In the genomic region with DNA sequence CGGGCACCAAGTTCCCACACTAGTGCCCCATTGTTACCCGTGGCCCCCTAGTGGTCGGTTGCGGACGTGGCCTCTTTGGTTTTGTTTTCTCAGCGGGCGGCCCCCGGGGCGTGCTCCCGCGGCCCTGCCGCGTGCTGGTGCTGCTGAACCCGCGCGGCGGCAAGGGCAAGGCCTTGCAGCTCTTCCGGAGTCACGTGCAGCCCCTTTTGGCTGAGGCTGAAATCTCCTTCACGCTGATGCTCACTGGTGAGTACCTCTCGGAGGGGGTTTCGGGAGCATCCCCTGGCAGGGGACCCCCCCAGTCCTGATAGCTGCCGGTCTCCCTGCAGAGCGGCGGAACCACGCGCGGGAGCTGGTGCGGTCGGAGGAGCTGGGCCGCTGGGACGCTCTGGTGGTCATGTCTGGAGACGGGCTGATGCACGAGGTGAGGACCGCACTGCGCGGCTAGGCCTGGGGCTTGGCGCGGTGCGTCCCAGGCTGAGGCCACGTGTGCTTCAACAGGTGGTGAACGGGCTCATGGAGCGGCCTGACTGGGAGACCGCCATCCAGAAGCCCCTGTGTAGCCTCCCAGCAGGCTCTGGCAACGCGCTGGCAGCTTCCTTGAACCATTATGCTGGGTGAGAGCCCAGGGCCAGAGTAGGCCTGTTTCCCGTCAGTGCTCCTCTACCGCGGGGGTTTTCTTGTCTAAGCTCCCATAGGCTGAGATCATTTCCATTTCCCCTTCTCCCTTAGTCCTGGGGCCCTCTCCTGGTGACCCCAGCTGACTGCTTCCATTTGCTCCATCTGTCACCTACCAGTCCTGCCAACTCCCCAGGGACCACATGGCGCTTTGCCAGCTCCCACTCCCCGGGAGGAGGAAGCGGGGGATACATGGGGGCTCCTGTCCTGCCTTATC, we compare ENCODE assay signal across 1 cellular context.
A peak's percentile ranks its signal among the peaks of the same experiment; 100 is the strongest.
TF ChIP-seq lines count a peak whose summit lies in the region.

No MANE protein-coding gene starts in this region.

TF ChIP-seq in HepG2, 621 proteins besides CTCF, POLR2A, EP300 and RAD21 (continued from another document and continues in another):
- TF ChIP-seq, protein P1, sequence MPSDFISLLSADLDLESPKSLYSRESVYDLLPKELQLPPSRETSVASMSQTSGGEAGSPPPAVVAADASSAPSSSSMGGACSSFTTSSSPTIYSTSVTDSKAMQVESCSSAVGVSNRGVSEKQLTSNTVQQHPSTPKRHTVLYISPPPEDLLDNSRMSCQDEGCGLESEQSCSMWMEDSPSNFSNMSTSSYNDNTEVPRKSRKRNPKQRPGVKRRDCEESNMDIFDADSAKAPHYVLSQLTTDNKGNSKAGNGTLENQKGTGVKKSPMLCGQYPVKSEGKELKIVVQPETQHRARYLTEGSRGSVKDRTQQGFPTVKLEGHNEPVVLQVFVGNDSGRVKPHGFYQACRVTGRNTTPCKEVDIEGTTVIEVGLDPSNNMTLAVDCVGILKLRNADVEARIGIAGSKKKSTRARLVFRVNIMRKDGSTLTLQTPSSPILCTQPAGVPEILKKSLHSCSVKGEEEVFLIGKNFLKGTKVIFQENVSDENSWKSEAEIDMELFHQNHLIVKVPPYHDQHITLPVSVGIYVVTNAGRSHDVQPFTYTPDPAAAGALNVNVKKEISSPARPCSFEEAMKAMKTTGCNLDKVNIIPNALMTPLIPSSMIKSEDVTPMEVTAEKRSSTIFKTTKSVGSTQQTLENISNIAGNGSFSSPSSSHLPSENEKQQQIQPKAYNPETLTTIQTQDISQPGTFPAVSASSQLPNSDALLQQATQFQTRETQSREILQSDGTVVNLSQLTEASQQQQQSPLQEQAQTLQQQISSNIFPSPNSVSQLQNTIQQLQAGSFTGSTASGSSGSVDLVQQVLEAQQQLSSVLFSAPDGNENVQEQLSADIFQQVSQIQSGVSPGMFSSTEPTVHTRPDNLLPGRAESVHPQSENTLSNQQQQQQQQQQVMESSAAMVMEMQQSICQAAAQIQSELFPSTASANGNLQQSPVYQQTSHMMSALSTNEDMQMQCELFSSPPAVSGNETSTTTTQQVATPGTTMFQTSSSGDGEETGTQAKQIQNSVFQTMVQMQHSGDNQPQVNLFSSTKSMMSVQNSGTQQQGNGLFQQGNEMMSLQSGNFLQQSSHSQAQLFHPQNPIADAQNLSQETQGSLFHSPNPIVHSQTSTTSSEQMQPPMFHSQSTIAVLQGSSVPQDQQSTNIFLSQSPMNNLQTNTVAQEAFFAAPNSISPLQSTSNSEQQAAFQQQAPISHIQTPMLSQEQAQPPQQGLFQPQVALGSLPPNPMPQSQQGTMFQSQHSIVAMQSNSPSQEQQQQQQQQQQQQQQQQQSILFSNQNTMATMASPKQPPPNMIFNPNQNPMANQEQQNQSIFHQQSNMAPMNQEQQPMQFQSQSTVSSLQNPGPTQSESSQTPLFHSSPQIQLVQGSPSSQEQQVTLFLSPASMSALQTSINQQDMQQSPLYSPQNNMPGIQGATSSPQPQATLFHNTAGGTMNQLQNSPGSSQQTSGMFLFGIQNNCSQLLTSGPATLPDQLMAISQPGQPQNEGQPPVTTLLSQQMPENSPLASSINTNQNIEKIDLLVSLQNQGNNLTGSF (CRISPR knock-in tag; IDR thresholded peaks at IDR 0.05): peak; percentile 99
- no peak for TF ChIP-seq NCOA5 (CRISPR knock-in tag; IDR thresholded peaks at IDR 0.05)
- TF ChIP-seq, protein P2, sequence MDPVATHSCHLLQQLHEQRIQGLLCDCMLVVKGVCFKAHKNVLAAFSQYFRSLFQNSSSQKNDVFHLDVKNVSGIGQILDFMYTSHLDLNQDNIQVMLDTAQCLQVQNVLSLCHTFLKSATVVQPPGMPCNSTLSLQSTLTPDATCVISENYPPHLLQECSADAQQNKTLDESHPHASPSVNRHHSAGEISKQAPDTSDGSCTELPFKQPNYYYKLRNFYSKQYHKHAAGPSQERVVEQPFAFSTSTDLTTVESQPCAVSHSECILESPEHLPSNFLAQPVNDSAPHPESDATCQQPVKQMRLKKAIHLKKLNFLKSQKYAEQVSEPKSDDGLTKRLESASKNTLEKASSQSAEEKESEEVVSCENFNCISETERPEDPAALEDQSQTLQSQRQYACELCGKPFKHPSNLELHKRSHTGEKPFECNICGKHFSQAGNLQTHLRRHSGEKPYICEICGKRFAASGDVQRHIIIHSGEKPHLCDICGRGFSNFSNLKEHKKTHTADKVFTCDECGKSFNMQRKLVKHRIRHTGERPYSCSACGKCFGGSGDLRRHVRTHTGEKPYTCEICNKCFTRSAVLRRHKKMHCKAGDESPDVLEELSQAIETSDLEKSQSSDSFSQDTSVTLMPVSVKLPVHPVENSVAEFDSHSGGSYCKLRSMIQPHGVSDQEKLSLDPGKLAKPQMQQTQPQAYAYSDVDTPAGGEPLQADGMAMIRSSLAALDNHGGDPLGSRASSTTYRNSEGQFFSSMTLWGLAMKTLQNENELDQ (CRISPR knock-in tag; IDR thresholded peaks at IDR 0.05; ENCODE audit: borderline replicate concordance): peak; percentile 48; the same call in 1 of the 2 replicates
- TF ChIP-seq, protein P3, sequence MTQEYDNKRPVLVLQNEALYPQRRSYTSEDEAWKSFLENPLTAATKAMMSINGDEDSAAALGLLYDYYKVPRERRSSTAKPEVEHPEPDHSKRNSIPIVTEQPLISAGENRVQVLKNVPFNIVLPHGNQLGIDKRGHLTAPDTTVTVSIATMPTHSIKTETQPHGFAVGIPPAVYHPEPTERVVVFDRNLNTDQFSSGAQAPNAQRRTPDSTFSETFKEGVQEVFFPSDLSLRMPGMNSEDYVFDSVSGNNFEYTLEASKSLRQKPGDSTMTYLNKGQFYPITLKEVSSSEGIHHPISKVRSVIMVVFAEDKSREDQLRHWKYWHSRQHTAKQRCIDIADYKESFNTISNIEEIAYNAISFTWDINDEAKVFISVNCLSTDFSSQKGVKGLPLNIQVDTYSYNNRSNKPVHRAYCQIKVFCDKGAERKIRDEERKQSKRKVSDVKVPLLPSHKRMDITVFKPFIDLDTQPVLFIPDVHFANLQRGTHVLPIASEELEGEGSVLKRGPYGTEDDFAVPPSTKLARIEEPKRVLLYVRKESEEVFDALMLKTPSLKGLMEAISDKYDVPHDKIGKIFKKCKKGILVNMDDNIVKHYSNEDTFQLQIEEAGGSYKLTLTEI (CRISPR knock-in tag; conservative IDR thresholded peaks at IDR 0.05): no peak
- TF ChIP-seq ZC3H13 (CRISPR knock-in tag; IDR thresholded peaks at IDR 0.05): peak; percentile 82; the same call in 1 of the 2 replicates
- TF ChIP-seq KLF15 (CRISPR knock-in tag; IDR thresholded peaks at IDR 0.05; ENCODE audit: borderline replicate concordance): peak; percentile 98
- TF ChIP-seq MAF1 (CRISPR knock-in tag; IDR thresholded peaks at IDR 0.05; ENCODE audit: borderline replicate concordance): peak; percentile 97; the same call in 1 of the 2 replicates
- TF ChIP-seq MAFF (IDR thresholded peaks at IDR 0.05; ENCODE audit: low read depth, low read length): no peak
- TF ChIP-seq PHF21A (CRISPR knock-in tag; IDR thresholded peaks at IDR 0.05): peak; percentile 82
- TF ChIP-seq, protein P4, sequence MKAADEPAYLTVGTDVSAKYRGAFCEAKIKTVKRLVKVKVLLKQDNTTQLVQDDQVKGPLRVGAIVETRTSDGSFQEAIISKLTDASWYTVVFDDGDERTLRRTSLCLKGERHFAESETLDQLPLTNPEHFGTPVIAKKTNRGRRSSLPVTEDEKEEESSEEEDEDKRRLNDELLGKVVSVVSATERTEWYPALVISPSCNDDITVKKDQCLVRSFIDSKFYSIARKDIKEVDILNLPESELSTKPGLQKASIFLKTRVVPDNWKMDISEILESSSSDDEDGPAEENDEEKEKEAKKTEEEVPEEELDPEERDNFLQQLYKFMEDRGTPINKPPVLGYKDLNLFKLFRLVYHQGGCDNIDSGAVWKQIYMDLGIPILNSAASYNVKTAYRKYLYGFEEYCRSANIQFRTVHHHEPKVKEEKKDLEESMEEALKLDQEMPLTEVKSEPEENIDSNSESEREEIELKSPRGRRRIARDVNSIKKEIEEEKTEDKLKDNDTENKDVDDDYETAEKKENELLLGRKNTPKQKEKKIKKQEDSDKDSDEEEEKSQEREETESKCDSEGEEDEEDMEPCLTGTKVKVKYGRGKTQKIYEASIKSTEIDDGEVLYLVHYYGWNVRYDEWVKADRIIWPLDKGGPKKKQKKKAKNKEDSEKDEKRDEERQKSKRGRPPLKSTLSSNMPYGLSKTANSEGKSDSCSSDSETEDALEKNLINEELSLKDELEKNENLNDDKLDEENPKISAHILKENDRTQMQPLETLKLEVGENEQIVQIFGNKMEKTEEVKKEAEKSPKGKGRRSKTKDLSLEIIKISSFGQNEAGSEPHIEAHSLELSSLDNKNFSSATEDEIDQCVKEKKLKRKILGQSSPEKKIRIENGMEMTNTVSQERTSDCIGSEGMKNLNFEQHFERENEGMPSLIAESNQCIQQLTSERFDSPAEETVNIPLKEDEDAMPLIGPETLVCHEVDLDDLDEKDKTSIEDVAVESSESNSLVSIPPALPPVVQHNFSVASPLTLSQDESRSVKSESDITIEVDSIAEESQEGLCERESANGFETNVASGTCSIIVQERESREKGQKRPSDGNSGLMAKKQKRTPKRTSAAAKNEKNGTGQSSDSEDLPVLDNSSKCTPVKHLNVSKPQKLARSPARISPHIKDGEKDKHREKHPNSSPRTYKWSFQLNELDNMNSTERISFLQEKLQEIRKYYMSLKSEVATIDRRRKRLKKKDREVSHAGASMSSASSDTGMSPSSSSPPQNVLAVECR (CRISPR knock-in tag; IDR thresholded peaks at IDR 0.05; ENCODE audit: borderline replicate concordance): peak; percentile 88
- no peak for TF ChIP-seq NCOR1 (IDR thresholded peaks at IDR 0.05; ENCODE audit: borderline replicate concordance, low read length)
- no peak; the same call in 1 of the 2 replicates for TF ChIP-seq ZNF674 (CRISPR knock-in tag; IDR thresholded peaks at IDR 0.05; ENCODE audit: low read depth)
- TF ChIP-seq, protein P5, sequence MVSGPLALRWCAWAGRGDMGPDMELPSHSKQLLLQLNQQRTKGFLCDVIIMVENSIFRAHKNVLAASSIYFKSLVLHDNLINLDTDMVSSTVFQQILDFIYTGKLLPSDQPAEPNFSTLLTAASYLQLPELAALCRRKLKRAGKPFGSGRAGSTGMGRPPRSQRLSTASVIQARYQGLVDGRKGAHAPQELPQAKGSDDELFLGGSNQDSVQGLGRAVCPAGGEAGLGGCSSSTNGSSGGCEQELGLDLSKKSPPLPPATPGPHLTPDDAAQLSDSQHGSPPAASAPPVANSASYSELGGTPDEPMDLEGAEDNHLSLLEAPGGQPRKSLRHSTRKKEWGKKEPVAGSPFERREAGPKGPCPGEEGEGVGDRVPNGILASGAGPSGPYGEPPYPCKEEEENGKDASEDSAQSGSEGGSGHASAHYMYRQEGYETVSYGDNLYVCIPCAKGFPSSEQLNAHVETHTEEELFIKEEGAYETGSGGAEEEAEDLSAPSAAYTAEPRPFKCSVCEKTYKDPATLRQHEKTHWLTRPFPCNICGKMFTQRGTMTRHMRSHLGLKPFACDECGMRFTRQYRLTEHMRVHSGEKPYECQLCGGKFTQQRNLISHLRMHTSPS (CRISPR knock-in tag; IDR thresholded peaks at IDR 0.05; ENCODE audit: low read depth): peak; percentile 75; the same call in 1 of the 2 replicates
- TF ChIP-seq FOXM1 (CRISPR knock-in tag; IDR thresholded peaks at IDR 0.05): peak; percentile 85
- peak; percentile 94 for TF ChIP-seq ZNF441 (CRISPR knock-in tag; IDR thresholded peaks at IDR 0.05; ENCODE audit: borderline replicate concordance)
- TF ChIP-seq, protein P6, sequence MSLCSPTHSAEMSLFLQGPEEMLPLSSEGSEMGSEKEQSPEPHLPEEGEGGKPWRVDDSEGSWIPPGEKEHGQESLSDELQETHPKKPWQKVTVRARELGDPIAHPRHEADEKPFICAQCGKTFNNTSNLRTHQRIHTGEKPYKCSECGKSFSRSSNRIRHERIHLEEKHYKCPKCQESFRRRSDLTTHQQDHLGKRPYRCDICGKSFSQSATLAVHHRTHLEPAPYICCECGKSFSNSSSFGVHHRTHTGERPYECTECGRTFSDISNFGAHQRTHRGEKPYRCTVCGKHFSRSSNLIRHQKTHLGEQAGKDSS (CRISPR knock-in tag; IDR thresholded peaks at IDR 0.05; ENCODE audit: borderline replicate concordance, low read depth): peak; percentile 92
- peak; percentile 91; the same call in 1 of the 2 replicates for TF ChIP-seq ZNF761 (CRISPR knock-in tag; conservative IDR thresholded peaks at IDR 0.05)
- TF ChIP-seq NR2F2 (IDR thresholded peaks at IDR 0.05; ENCODE audit: borderline replicate concordance, low read depth): no peak; the same call in 1 of the 2 replicates
- no peak for TF ChIP-seq SNAI1 (CRISPR knock-in tag; IDR thresholded peaks at IDR 0.05; ENCODE audit: borderline replicate concordance)
- no peak for TF ChIP-seq SUZ12 (IDR thresholded peaks at IDR 0.05; ENCODE audit: low read depth, low read length)
- TF ChIP-seq MAFK (conservative IDR thresholded peaks at IDR 0.05 in 1 of 2, IDR thresholded peaks at IDR 0.05 in 1 of 2; ENCODE audit: low read length in 2 of 2): no peak
- peak; percentile 97 for TF ChIP-seq ZBTB38 (CRISPR knock-in tag; IDR thresholded peaks at IDR 0.05)
- TF ChIP-seq NR1H2 (CRISPR knock-in tag; IDR thresholded peaks at IDR 0.05; ENCODE audit: borderline replicate concordance, low read depth): peak; percentile 82; the same call in 1 of the 2 replicates
- peak; percentile 80; the same call in 1 of the 2 replicates for TF ChIP-seq CENPT (CRISPR knock-in tag; IDR thresholded peaks at IDR 0.05; ENCODE audit: low read depth)
- TF ChIP-seq, protein P7, sequence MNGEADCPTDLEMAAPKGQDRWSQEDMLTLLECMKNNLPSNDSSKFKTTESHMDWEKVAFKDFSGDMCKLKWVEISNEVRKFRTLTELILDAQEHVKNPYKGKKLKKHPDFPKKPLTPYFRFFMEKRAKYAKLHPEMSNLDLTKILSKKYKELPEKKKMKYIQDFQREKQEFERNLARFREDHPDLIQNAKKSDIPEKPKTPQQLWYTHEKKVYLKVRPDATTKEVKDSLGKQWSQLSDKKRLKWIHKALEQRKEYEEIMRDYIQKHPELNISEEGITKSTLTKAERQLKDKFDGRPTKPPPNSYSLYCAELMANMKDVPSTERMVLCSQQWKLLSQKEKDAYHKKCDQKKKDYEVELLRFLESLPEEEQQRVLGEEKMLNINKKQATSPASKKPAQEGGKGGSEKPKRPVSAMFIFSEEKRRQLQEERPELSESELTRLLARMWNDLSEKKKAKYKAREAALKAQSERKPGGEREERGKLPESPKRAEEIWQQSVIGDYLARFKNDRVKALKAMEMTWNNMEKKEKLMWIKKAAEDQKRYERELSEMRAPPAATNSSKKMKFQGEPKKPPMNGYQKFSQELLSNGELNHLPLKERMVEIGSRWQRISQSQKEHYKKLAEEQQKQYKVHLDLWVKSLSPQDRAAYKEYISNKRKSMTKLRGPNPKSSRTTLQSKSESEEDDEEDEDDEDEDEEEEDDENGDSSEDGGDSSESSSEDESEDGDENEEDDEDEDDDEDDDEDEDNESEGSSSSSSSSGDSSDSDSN (CRISPR knock-in tag; IDR thresholded peaks at IDR 0.05): peak; percentile 82
- TF ChIP-seq MLLT10 (CRISPR knock-in tag; IDR thresholded peaks at IDR 0.05): peak; percentile 98
- peak; percentile 46; the same call in 1 of the 2 replicates for TF ChIP-seq ZNF460 (CRISPR knock-in tag; IDR thresholded peaks at IDR 0.05; ENCODE audit: borderline replicate concordance)
- no peak for TF ChIP-seq ZNF660 (CRISPR knock-in tag; IDR thresholded peaks at IDR 0.05; ENCODE audit: borderline replicate concordance, low read depth)
- TF ChIP-seq ZSCAN20 (CRISPR knock-in tag; IDR thresholded peaks at IDR 0.05; ENCODE audit: borderline replicate concordance): peak; percentile 99
- no peak for TF ChIP-seq MBD4 (IDR thresholded peaks at IDR 0.05; ENCODE audit: borderline replicate concordance, low read length)
- no peak for TF ChIP-seq TCF7L2 (IDR thresholded peaks at IDR 0.05; ENCODE audit: low read depth, low read length)
